In genomic region chr19:30675086-30675485, GRCh38 we compare ENCODE assay signal across 36 cellular contexts.
"Had no signal": no experiment of that assay in that cellular context is flagged by ENCODE, and none has a peak within 500 bp of the region (broad histone marks: within the 10 kb centered on the region; RNA-seq: fewer than 3 reads in every experiment).

No MANE protein-coding gene starts in this region.

- H3K4me3 Mint-ChIP-seq: activated CD4-positive, alpha-beta memory T cell treated with anti-CD3 and anti-CD28 coated beads, Interleukin-2, amount 10 ng/mL, durations not matched to agents 7 days and 5 days; activated CD4-positive, alpha-beta T cell treated with anti-CD3 and anti-CD28 coated beads for 36 hours; activated CD4-positive, alpha-beta T cell treated with anti-CD3 and anti-CD28 coated beads, Interleukin-2, amount 10 ng/mL, durations not matched to agents 7 days and 5 days; activated CD8-positive, alpha-beta memory T cell treated with anti-CD3 and anti-CD28 coated beads, Interleukin-2, amount 10 ng/mL, durations not matched to agents 7 days and 5 days; activated CD8-positive, alpha-beta T cell treated with anti-CD3 and anti-CD28 coated beads, Interleukin-2, amount 10 ng/mL, durations not matched to agents 7 days and 5 days; activated naive CD4-positive, alpha-beta T cell treated with anti-CD3 and anti-CD28 coated beads, Interleukin-2, amount 10 ng/mL, durations not matched to agents 7 days and 5 days; activated naive CD4-positive, alpha-beta T cell treated with anti-CD3 and anti-CD28 coated beads, Interleukin-2, amount 50 U/mL, for 24 hours; activated naive CD8-positive, alpha-beta T cell; activated naive CD8-positive, alpha-beta T cell treated with anti-CD3 and anti-CD28 coated beads, Interleukin-2, amount 10 ng/mL, durations not matched to agents 7 days and 5 days; activated naive CD8-positive, alpha-beta T cell treated with anti-CD3 and anti-CD28 coated beads, Interleukin-2, amount 50 U/mL, for 24 hours; activated T-cell treated with anti-CD3 and anti-CD28 coated beads, Interleukin-2, amount 50 U/mL, for 24 hours; brain; central memory CD8-positive, alpha-beta T cell; T-helper 1 cell treated with Interleukin-12 subunit alpha and Interleukin-12 subunit beta and Interleukin-4 antibody, amounts not matched to agents 30 μg/mL and 1 μg/mL, for 36 hours; T-helper 2 cell treated with Interferon-gamma antibody and Interleukin-4, amounts not matched to agents 5 μg/mL and 100 μg/mL, for 36 hours had no signal

- H3K9me3 ChIP-seq: ascending aorta had no signal

- H3K27ac ChIP-seq: ascending aorta, cardiac muscle cell, VCaP had no signal

- H3K4me1 ChIP-seq: ascending aorta had no signal

- H3K27me3 Mint-ChIP-seq: activated CD4-positive, alpha-beta memory T cell treated with anti-CD3 and anti-CD28 coated beads, Interleukin-2, amount 10 ng/mL, durations not matched to agents 7 days and 5 days; activated CD4-positive, alpha-beta T cell treated with anti-CD3 and anti-CD28 coated beads, Interleukin-2, amount 10 ng/mL, durations not matched to agents 7 days and 5 days; activated CD8-positive, alpha-beta memory T cell treated with anti-CD3 and anti-CD28 coated beads, Interleukin-2, amount 10 ng/mL, durations not matched to agents 7 days and 5 days; activated naive CD8-positive, alpha-beta T cell treated with anti-CD3 and anti-CD28 coated beads, Interleukin-2, amount 50 U/mL, for 24 hours had no signal

- H3K36me3 ChIP-seq: ascending aorta, cardiac muscle cell had no signal

- H3K27ac Mint-ChIP-seq: activated CD4-positive, alpha-beta memory T cell treated with anti-CD3 and anti-CD28 coated beads, Interleukin-2, amount 10 ng/mL, durations not matched to agents 7 days and 5 days; activated CD4-positive, alpha-beta T cell treated with anti-CD3 and anti-CD28 coated beads for 36 hours; activated CD4-positive, alpha-beta T cell treated with anti-CD3 and anti-CD28 coated beads, Interleukin-2, amount 10 ng/mL, durations not matched to agents 7 days and 5 days; activated CD8-positive, alpha-beta memory T cell treated with anti-CD3 and anti-CD28 coated beads, Interleukin-2, amount 10 ng/mL, durations not matched to agents 7 days and 5 days; activated CD8-positive, alpha-beta T cell treated with anti-CD3 and anti-CD28 coated beads, Interleukin-2, amount 10 ng/mL, durations not matched to agents 7 days and 5 days; activated naive CD4-positive, alpha-beta T cell treated with anti-CD3 and anti-CD28 coated beads, Interleukin-2, amount 10 ng/mL, durations not matched to agents 7 days and 5 days; activated naive CD4-positive, alpha-beta T cell treated with anti-CD3 and anti-CD28 coated beads, Interleukin-2, amount 50 U/mL, for 24 hours; activated naive CD8-positive, alpha-beta T cell; activated naive CD8-positive, alpha-beta T cell treated with anti-CD3 and anti-CD28 coated beads, Interleukin-2, amount 10 ng/mL, durations not matched to agents 7 days and 5 days; activated naive CD8-positive, alpha-beta T cell treated with anti-CD3 and anti-CD28 coated beads, Interleukin-2, amount 50 U/mL, for 24 hours; activated T-cell treated with anti-CD3 and anti-CD28 coated beads, Interleukin-2, amount 50 U/mL, for 24 hours; activated T-helper 2 cell treated with anti-CD3 and anti-CD28 coated beads, Interferon-gamma antibody, Interleukin-2, Interleukin-4, amounts not matched to agents 10 μg/mL and 5 μg/mL and 100 μg/mL, durations not matched to agents 14 hours and 24 hours and 36 hours; brain; T-helper 1 cell treated with Interleukin-12 subunit alpha and Interleukin-12 subunit beta and Interleukin-4 antibody, amounts not matched to agents 30 μg/mL and 1 μg/mL, for 36 hours; T-helper 2 cell treated with Interferon-gamma antibody and Interleukin-4, amounts not matched to agents 5 μg/mL and 100 μg/mL, for 36 hours had no signal

- H3K36me3 Mint-ChIP-seq: activated CD8-positive, alpha-beta memory T cell treated with anti-CD3 and anti-CD28 coated beads, Interleukin-2, amount 10 ng/mL, durations not matched to agents 7 days and 5 days; activated naive CD4-positive, alpha-beta T cell treated with anti-CD3 and anti-CD28 coated beads, Interleukin-2, amount 10 ng/mL, durations not matched to agents 7 days and 5 days; activated naive CD4-positive, alpha-beta T cell treated with anti-CD3 and anti-CD28 coated beads, Interleukin-2, amount 50 U/mL, for 24 hours; activated naive CD8-positive, alpha-beta T cell; activated naive CD8-positive, alpha-beta T cell treated with anti-CD3 and anti-CD28 coated beads, Interleukin-2, amount 10 ng/mL, durations not matched to agents 7 days and 5 days; brain had no signal

- H3K4me3 ChIP-seq: ascending aorta, cardiac muscle cell had no signal

- H3K4me1 Mint-ChIP-seq: activated CD4-positive, alpha-beta memory T cell treated with anti-CD3 and anti-CD28 coated beads, Interleukin-2, amount 10 ng/mL, durations not matched to agents 7 days and 5 days; activated CD4-positive, alpha-beta T cell treated with anti-CD3 and anti-CD28 coated beads for 36 hours; activated CD4-positive, alpha-beta T cell treated with anti-CD3 and anti-CD28 coated beads, Interleukin-2, amount 10 ng/mL, durations not matched to agents 7 days and 5 days; activated CD8-positive, alpha-beta memory T cell treated with anti-CD3 and anti-CD28 coated beads, Interleukin-2, amount 10 ng/mL, durations not matched to agents 7 days and 5 days; activated naive CD4-positive, alpha-beta T cell treated with anti-CD3 and anti-CD28 coated beads, Interleukin-2, amount 10 ng/mL, durations not matched to agents 7 days and 5 days; activated naive CD4-positive, alpha-beta T cell treated with anti-CD3 and anti-CD28 coated beads, Interleukin-2, amount 50 U/mL, for 24 hours; activated naive CD8-positive, alpha-beta T cell treated with anti-CD3 and anti-CD28 coated beads, Interleukin-2, amount 10 ng/mL, durations not matched to agents 7 days and 5 days; activated naive CD8-positive, alpha-beta T cell treated with anti-CD3 and anti-CD28 coated beads, Interleukin-2, amount 50 U/mL, for 24 hours; central memory CD8-positive, alpha-beta T cell had no signal

- H3K27me3 ChIP-seq: ascending aorta had no signal

- ATAC-seq: activated CD4-positive, alpha-beta T cell treated with anti-CD3 and anti-CD28 coated beads for 36 hours; activated CD4-positive, CD25-positive, alpha-beta regulatory T cell treated with anti-CD3 and anti-CD28 coated beads, Interleukin-2, amount 50 U/mL, for 24 hours; activated CD8-positive, alpha-beta memory T cell treated with anti-CD3 and anti-CD28 coated beads, Interleukin-2, amount 10 ng/mL, durations not matched to agents 7 days and 5 days; activated CD8-positive, alpha-beta T cell treated with anti-CD3 and anti-CD28 coated beads, Interleukin-2, amount 10 ng/mL, durations not matched to agents 7 days and 5 days; activated naive CD8-positive, alpha-beta T cell treated with anti-CD3 and anti-CD28 coated beads, Interleukin-2, amount 50 U/mL, for 24 hours had no signal

- H3K9me3 Mint-ChIP-seq: activated CD4-positive, alpha-beta memory T cell treated with anti-CD3 and anti-CD28 coated beads, Interleukin-2, amount 10 ng/mL, durations not matched to agents 7 days and 5 days; activated CD4-positive, alpha-beta T cell treated with anti-CD3 and anti-CD28 coated beads, Interleukin-2, amount 10 ng/mL, durations not matched to agents 7 days and 5 days; activated naive CD4-positive, alpha-beta T cell treated with anti-CD3 and anti-CD28 coated beads, Interleukin-2, amount 10 ng/mL, durations not matched to agents 7 days and 5 days; activated naive CD4-positive, alpha-beta T cell treated with anti-CD3 and anti-CD28 coated beads, Interleukin-2, amount 50 U/mL, for 24 hours; activated naive CD8-positive, alpha-beta T cell treated with anti-CD3 and anti-CD28 coated beads, Interleukin-2, amount 10 ng/mL, durations not matched to agents 7 days and 5 days; activated naive CD8-positive, alpha-beta T cell treated with anti-CD3 and anti-CD28 coated beads, Interleukin-2, amount 50 U/mL, for 24 hours; activated T-cell treated with anti-CD3 and anti-CD28 coated beads, Interleukin-2, amount 50 U/mL, for 24 hours; activated T-helper 2 cell treated with anti-CD3 and anti-CD28 coated beads, Interferon-gamma antibody, Interleukin-2, Interleukin-4, amounts not matched to agents 10 μg/mL and 5 μg/mL and 100 μg/mL, durations not matched to agents 14 hours and 24 hours and 36 hours; central memory CD8-positive, alpha-beta T cell; T-helper 1 cell treated with Interleukin-12 subunit alpha and Interleukin-12 subunit beta and Interleukin-4 antibody, amounts not matched to agents 30 μg/mL and 1 μg/mL, for 36 hours; T-helper 2 cell treated with Interferon-gamma antibody and Interleukin-4, amounts not matched to agents 5 μg/mL and 100 μg/mL, for 36 hours had no signal

- DNase-seq: activated CD4-positive, alpha-beta memory T cell treated with anti-CD3 and anti-CD28 coated beads, Interleukin-2, amount 10 ng/mL, durations not matched to agents 7 days and 5 days; activated CD4-positive, alpha-beta T cell treated with anti-CD3 and anti-CD28 coated beads for 1 hour; activated CD4-positive, alpha-beta T cell treated with anti-CD3 and anti-CD28 coated beads for 36 hours; activated CD4-positive, alpha-beta T cell treated with anti-CD3 and anti-CD28 coated beads for 48 hours; activated CD4-positive, alpha-beta T cell treated with anti-CD3 and anti-CD28 coated beads, Interleukin-2, amount 10 ng/mL, durations not matched to agents 7 days and 5 days; activated CD4-positive, alpha-beta T cell treated with anti-CD3 and anti-CD28 coated beads, Interleukin-2, amount 50 U/mL, for 48 hours; activated CD4-positive, CD25-positive, alpha-beta regulatory T cell; activated CD8-positive, alpha-beta memory T cell treated with anti-CD3 and anti-CD28 coated beads for 24 hours; activated CD8-positive, alpha-beta memory T cell treated with anti-CD3 and anti-CD28 coated beads, Interleukin-2, amount 10 ng/mL, durations not matched to agents 7 days and 5 days; activated CD8-positive, alpha-beta memory T cell treated with anti-CD3 and anti-CD28 coated beads, Interleukin-2, amount 50 U/mL, for 48 hours; activated CD8-positive, alpha-beta T cell treated with anti-CD3 and anti-CD28 coated beads, Interleukin-2, amount 10 ng/mL, durations not matched to agents 7 days and 5 days; activated effector memory CD4-positive, alpha-beta T cell treated with Interleukin-2 at 50 U/mL for 16 hours; activated gamma-delta T cell; activated naive CD4-positive, alpha-beta T cell treated with anti-CD3 and anti-CD28 coated beads, Interleukin-2, amount 10 ng/mL, durations not matched to agents 7 days and 5 days; activated naive CD4-positive, alpha-beta T cell treated with Interleukin-2 at 50 U/mL for 16 hours; activated naive CD8-positive, alpha-beta T cell treated with anti-CD3 and anti-CD28 coated beads, Interleukin-2, amount 10 ng/mL, durations not matched to agents 7 days and 5 days; activated naive CD8-positive, alpha-beta T cell treated with anti-CD3 and anti-CD28 coated beads, Interleukin-2, amount 50 U/mL, for 24 hours; activated T-cell treated with anti-CD3 and anti-CD28 coated beads, Interleukin-2, amount 50 U/mL, for 24 hours; activated T-cell treated with anti-CD3 and anti-CD28 coated beads, Interleukin-2, amount 50 U/mL, for 48 hours; amygdala; anterior cingulate cortex; caudate nucleus; T-helper 1 cell; T-helper 2 cell; T-helper 9 cell had no signal
